In genomic region chr11:7306900-7307299, GRCh38 we compare ENCODE assay signal across 25 cellular contexts.
"Had no signal": no experiment of that assay in that cellular context is flagged by ENCODE, and none has a peak within 500 bp of the region (broad histone marks: within the 10 kb centered on the region; RNA-seq: fewer than 3 reads in every experiment).

No MANE protein-coding gene starts in this region.

- H3K9me3 ChIP-seq: MG63, SJCRH30 had no signal

- H3K27ac ChIP-seq: RWPE1, SJCRH30 had no signal

- H3K27me3 ChIP-seq: MG63, SJCRH30 had no signal

- DNase-seq: IMR-90, Karpas-422, KG1, MG63, NCI-H1048, NCI-H1105, NCI-H1417, NCI-H1436 treated with DMSO at 0.1 percent for 48 hours, NCI-H1694, NCI-H187 treated with DMSO at 0.1 percent for 48 hours, NCI-H2029 treated with DMSO at 0.1 percent for 48 hours, NCI-H2171 treated with DMSO at 0.1 percent for 48 hours, NCI-H345, NCI-H524, NCI-H526 treated with DMSO at 0.1 percent for 48 hours, NCI-H748 treated with DMSO at 0.1 percent for 48 hours, PC-3, SHP77, SJCRH30, T-helper 1 cell, T-helper 17 cell had no signal

- H3K36me3 ChIP-seq: MG63, SJCRH30 had no signal

- H3K4me1 ChIP-seq: SJCRH30 had no signal

- ATAC-seq: HepG2, Panc1, PC-3, SK-N-SH treated with all-trans-retinoic acid at 6 μM for 48 hours, T-helper 17 cell had no signal

- H3K4me3 ChIP-seq: MG63, SJCRH30 had no signal
